Comparison of ENCODE assay signal across 8 cellular contexts in genomic region chr1:246497331-246497915, GRCh38. TPM values are rescaled to one million over a fixed set of nuclear protein-coding genes. Genes with fewer than 3 reads are reported as not detected.
DNase-seq lines count a peak whose midpoint lies in the region; ATAC-seq, FAIRE-seq and TF ChIP-seq lines count a peak whose summit lies in the region.

No MANE protein-coding gene starts in this region.

- no peaks in the 10 kb centered on the region for H3K27me3 Mint-ChIP-seq in chondrocyte (ENCODE audit: low read depth)

- H3K9me2 ChIP-seq in OCI-LY7 (ENCODE audit: insufficient read depth, low read length) = no peaks in the 10 kb centered on the region

- H3K4me1 ChIP-seq in OCI-LY7 (ENCODE audit: insufficient read depth, low read length, poor library complexity, severe bottlenecking) = peaks cover 4% of the 10 kb centered on the region
- no peaks in the 10 kb centered on the region for H3K4me1 ChIP-seq in mesenchymal stem cell (ENCODE audit: control insufficient read depth, insufficient read depth, low read depth, low read length)

- H3K4me3 ChIP-seq in OCI-LY7 (ENCODE audit: low read depth, low read length, poor library complexity, severe bottlenecking) (no peak overlapping the region), mesenchymal stem cell (ENCODE audit: insufficient read depth in 1 of 2, low read depth in 1 of 2, low read length in 2 of 2) (no peak overlapping the region)

- POLR2A ChIA-PET in OCI-LY7 (lab: Charles Lee) = interaction anchor here (0.6 to 0.9 kb wide), 2 partner anchors 11 to 132 kb away, joined by 3 read pairs; no protein-coding TSS in a partner anchor

- no peaks in the 10 kb centered on the region for H3K36me3 ChIP-seq in OCI-LY7 (ENCODE audit: insufficient read depth, low read length)
- no peaks in the 10 kb centered on the region for H3K36me3 ChIP-seq in mesenchymal stem cell (ENCODE audit: control insufficient read depth in 1 of 2, insufficient read depth in 2 of 2, low read depth in 1 of 2, low read length in 2 of 2)

- no peaks in the 10 kb centered on the region for H4K20me1 ChIP-seq in OCI-LY7 (ENCODE audit: insufficient read depth, low read length)

- no peaks in the 10 kb centered on the region for H3K9me3 Mint-ChIP-seq in chondrocyte (ENCODE audit: low read depth)

- no peak overlapping the region for H3K4me3 Mint-ChIP-seq in chondrocyte (ENCODE audit: unreplicated experiment)

- TF ChIP-seq CTCF in OCI-LY7 (conservative IDR thresholded peaks at IDR 0.05; ENCODE audit: low read length) (peak; percentile 95), chondrocyte (IDR thresholded peaks at IDR 0.05) (peak; percentile 92)

- no peak overlapping the region for H2BK5ac ChIP-seq in mesenchymal stem cell (ENCODE audit: low read depth, low read length, poor library complexity, severe bottlenecking)

- H3K79me2 ChIP-seq in OCI-LY7 (ENCODE audit: insufficient read depth, low read depth, low read length) = no peaks in the 10 kb centered on the region

- no peak overlapping the region for H3K9ac ChIP-seq in mesenchymal stem cell (ENCODE audit: low read length)

- WGBS in mesenchymal stem cell = 80% methylated on average over 2 of the region's 2 CpGs

- DNase-seq in DMS 273 (lab: John Stamatoyannopoulos, UW; ENCODE audit: unreplicated experiment) = peak; percentile 88
- peak; percentile 38 for DNase-seq in GM19239 (ENCODE audit: insufficient read length, low spot score)
- DNase-seq in KBM-7 = peak; percentile 75
- peak; percentile 83 for DNase-seq in OCI-LY7 (ENCODE audit: low spot score)
- no peak for DNase-seq in chondrocyte (ENCODE audit: low spot score)
- peak; percentile 82 for DNase-seq in mesenchymal stem cell
- DNase-seq in stimulated activated CD4-positive, alpha-beta T cell treated with anti-CD3 and anti-CD28 coated beads, Interleukin-1b, Interleukin-23, amount 100 ng/mL, for 48 hours = no peak

- H3K23ac ChIP-seq in mesenchymal stem cell (ENCODE audit: low read length in 2 of 2) = no peak overlapping the region

- peaks cover 12% of the 10 kb centered on the region for H3K4me1 Mint-ChIP-seq in chondrocyte (ENCODE audit: low read depth)

- no TSS peak for BruUV-seq in OCI-LY7 (replicated peaks; lab: Mats Ljungman, UMichigan)

- in situ Hi-C loops in KBM-7 (cut with MboI; ENCODE audit: low pct_unique_long_range_greater_than_20kb, low sequenced_read_pairs) = no loop called here

- no peak overlapping the region for H3K27ac Mint-ChIP-seq in chondrocyte (ENCODE audit: unreplicated experiment)

- H3K4me2 ChIP-seq in OCI-LY7 (ENCODE audit: low read length) = no peak overlapping the region
- H3K4me2 ChIP-seq in mesenchymal stem cell (ENCODE audit: low read length, poor library complexity, severe bottlenecking) = no peak overlapping the region

- H2BK120ac ChIP-seq in mesenchymal stem cell (ENCODE audit: low read depth, low read length) = no peak overlapping the region

- no peak overlapping the region for H3K14ac ChIP-seq in mesenchymal stem cell (ENCODE audit: low read length in 2 of 2)

- H3K79me1 ChIP-seq in mesenchymal stem cell (replicated peaks; ENCODE audit: low read length, poor library complexity, severe bottlenecking) = peaks cover 23% of the 10 kb centered on the region

- H4K8ac ChIP-seq in mesenchymal stem cell (ENCODE audit: low read length) = no peak overlapping the region

- H2AK5ac ChIP-seq in mesenchymal stem cell (ENCODE audit: low read length, severe bottlenecking) = no peak overlapping the region

- no peak overlapping the region for H3K18ac ChIP-seq in mesenchymal stem cell (ENCODE audit: low read depth in 1 of 2, low read length in 2 of 2)

- no peak overlapping the region for H2BK12ac ChIP-seq in mesenchymal stem cell (ENCODE audit: low read length in 2 of 2)

- no peak overlapping the region for H2BK15ac ChIP-seq in mesenchymal stem cell (ENCODE audit: low read depth, poor library complexity, severe bottlenecking)

- no peak for ATAC-seq in HG03521 (IDR thresholded peaks at IDR 0.05; ENCODE audit: unreplicated experiment)

- no peaks in the 10 kb centered on the region for H3K27me3 ChIP-seq in mesenchymal stem cell (ENCODE audit: control insufficient read depth in 1 of 2, insufficient read depth in 1 of 2, low read length in 2 of 2)

- no peaks in the 10 kb centered on the region for H3K36me3 Mint-ChIP-seq in chondrocyte (ENCODE audit: low read depth)

- H3K9me3 ChIP-seq in OCI-LY7 (ENCODE audit: low read length) = no peaks in the 10 kb centered on the region
- no peaks in the 10 kb centered on the region for H3K9me3 ChIP-seq in mesenchymal stem cell (ENCODE audit: control insufficient read depth, low read length)

- H2AFZ ChIP-seq in OCI-LY7 (ENCODE audit: low read length) (no peak overlapping the region), mesenchymal stem cell (ENCODE audit: low read depth, low read length) (no peak overlapping the region)

- FAIRE-seq in GM19239 (lab: Jason Lieb, UNC) = peak; percentile 83

- no peak overlapping the region for H3K4ac ChIP-seq in mesenchymal stem cell (ENCODE audit: low read depth in 1 of 2, low read length in 2 of 2)

- no peak overlapping the region for H4K91ac ChIP-seq in mesenchymal stem cell (ENCODE audit: low read length)

- CTCF ChIA-PET in OCI-LY7 (lab: Charles Lee; ENCODE audit: unreplicated experiment) = no interaction called here

- H3K27ac ChIP-seq in OCI-LY7 (ENCODE audit: low read depth, low read length, poor library complexity, severe bottlenecking) (no peak overlapping the region), mesenchymal stem cell (ENCODE audit: low read length, poor library complexity, severe bottlenecking) (no peak overlapping the region)

- intact Hi-C loops in OCI-LY7 (cut with micrococcal nuclease; ENCODE audit: unreplicated experiment) = loop anchor here (1.0 to 2.0 kb wide), 3 partner anchors 71 to 257 kb away; no protein-coding TSS in a partner anchor

RNA-seq across cellular contexts. Expression of gene SMYD3, which starts 9.7 kb away (rescaled TPM):
- 26.6 and 28.9 TPM in 2 replicates for total RNA-seq in OCI-LY7 (2014; rRNA removed; shearing (Covaris generic))
- total RNA-seq in OCI-LY7 (2022) = 32.5 and 34.5 TPM in 2 replicates
- total RNA-seq in chondrocyte = 28.4 to 31.5 TPM (median 29.3 TPM) in 3 replicates
- 27.5 TPM for polyA plus RNA-seq in mesenchymal stem cell (2013, experiment 1 of 2)
- polyA plus RNA-seq in mesenchymal stem cell (2013, experiment 2 of 2) = 32.5 TPM

Comparison
In these comparisons a context has a peak if more than half of its experiments do, and no peak if none do; other contexts are left out.
1. DNase-seq: peak in DMS 273 (single experiment), GM19239 (single experiment), KBM-7 (single experiment), OCI-LY7 (single experiment) and mesenchymal stem cell (single experiment); none in chondrocyte (single experiment) and stimulated activated CD4-positive, alpha-beta T cell treated with anti-CD3 and anti-CD28 coated beads, Interleukin-1b, Interleukin-23, amount 100 ng/mL, for 48 hours (single experiment).